ENCODE assay signal across 29 cellular contexts in the genomic region with DNA sequence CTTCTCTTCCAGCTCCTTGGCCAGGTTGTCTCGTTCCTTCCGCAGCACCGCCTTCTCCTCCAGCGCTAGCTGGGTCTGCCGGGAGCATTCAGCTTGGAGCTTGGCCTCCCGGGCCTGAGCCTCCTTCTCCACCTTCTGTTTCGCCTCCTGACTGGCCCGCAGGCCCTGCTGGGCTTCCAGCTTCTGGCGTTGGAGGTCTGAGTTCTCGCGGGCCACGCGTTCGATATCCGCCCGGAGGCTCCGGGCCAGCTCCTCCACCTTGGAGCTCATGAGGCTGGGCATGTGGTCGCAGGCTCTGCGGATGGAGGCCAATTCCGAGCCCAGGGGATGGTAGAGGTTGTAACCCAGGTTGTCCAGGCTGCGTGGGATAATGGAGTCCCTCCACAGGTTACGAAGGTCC. TPM values are rescaled to one million over a fixed set of nuclear protein-coding genes. Genes with fewer than 3 reads are reported as not detected.
"Had no signal": no experiment of that assay in that cellular context is flagged by ENCODE, and none has a peak within 500 bp of the region (broad histone marks: within the 10 kb centered on the region; RNA-seq: fewer than 3 reads in every experiment).

No MANE protein-coding gene starts in this region.

- H3K36me3 Mint-ChIP-seq: mesothelial cell of epicardium had no signal

- H3K36me3 ChIP-seq: esophagus squamous epithelium, gastrocnemius medialis, heart right ventricle, left lung, lower lobe of right lung had no signal

- H3K4me3 ChIP-seq: coronary artery, dorsolateral prefrontal cortex, esophagus squamous epithelium, gastrocnemius medialis, heart right ventricle, left lung, lower lobe of right lung, mucosa of descending colon had no signal

- ATAC-seq: esophagus mucosa, gastrocnemius medialis, heart right ventricle, left cardiac atrium, left lung, left ventricle myocardium superior, lower lobe of right lung, mucosa of descending colon had no signal

- H3K27ac ChIP-seq: coronary artery, dorsolateral prefrontal cortex, epithelial cell of prostate, esophagus squamous epithelium, gastrocnemius medialis, heart right ventricle, left lung, lower lobe of right lung had no signal

- H3K27me3 ChIP-seq: dorsolateral prefrontal cortex, gastrocnemius medialis, heart right ventricle, left lung had no signal

- H3K27ac Mint-ChIP-seq: mesothelial cell of epicardium had no signal

- H3K4me3 Mint-ChIP-seq: mesothelial cell of epicardium had no signal

- H3K9me3 Mint-ChIP-seq: mesothelial cell of epicardium had no signal

- H3K9me3 ChIP-seq: esophagus squamous epithelium, gastrocnemius medialis, heart right ventricle, left lung, lower lobe of right lung, mucosa of descending colon had no signal

- DNase-seq: dermis blood vessel endothelial cell; dorsolateral prefrontal cortex; effector CD4-positive, alpha-beta T cell; effector memory CD4-positive, alpha-beta T cell; erythroblast; esophagus squamous epithelium; foreskin fibroblast; foreskin melanocyte; gastrocnemius medialis; glutamatergic neuron; head of caudate nucleus; heart right ventricle; hippocampal formation; left cardiac atrium; left lung; left ventricle myocardium superior; lower lobe of right lung; mesenchymal stem cell; mucosa of descending colon had no signal

- H3K4me1 Mint-ChIP-seq: mesothelial cell of epicardium had no signal

RNA-seq across cellular contexts. Expression of gene PLVAP, which starts 11.8 kb away (rescaled TPM):
- polyA plus RNA-seq: keratinocyte had no signal

RNA-seq across cellular contexts. Expression of gene CCDC194, which starts 28.6 kb away (rescaled TPM):
- total RNA-seq: esophagus mucosa, esophagus squamous epithelium, gastrocnemius medialis, glomerular endothelial cell, kidney epithelial cell, left cardiac atrium, left ventricle myocardium superior, lower leg skin, lung microvascular endothelial cell, myocyte had no signal
- polyA plus RNA-seq: keratinocyte had no signal
